ENCODE assay signal across 8 cellular contexts in genomic region chr1:119648620-119649004, GRCh38. TPM values are rescaled to one million over a fixed set of nuclear protein-coding genes. Genes with fewer than 3 reads are reported as not detected.
A peak's percentile ranks its signal among the peaks of the same experiment; 100 is the strongest.
DNase-seq lines count a peak whose midpoint lies in the region; ATAC-seq, FAIRE-seq and TF ChIP-seq lines count a peak whose summit lies in the region.

No MANE protein-coding gene starts in this region.

- dilution Hi-C loops in keratinocyte (cut with MboI; ENCODE audit: extremely low pct_ligation_motif_present, low sequenced_read_pairs) = no loop called here

- H3K36me3 ChIP-seq in adipocyte (ENCODE audit: control insufficient read depth, insufficient read depth, low read length, severe bottlenecking) = no peaks in the 10 kb centered on the region
- H3K36me3 ChIP-seq in keratinocyte (ENCODE audit: control insufficient read depth in 2 of 2, extremely low read depth in 1 of 2, insufficient read depth in 2 of 2, low read length in 2 of 2) = no peaks in the 10 kb centered on the region
- H3K36me3 ChIP-seq in subcutaneous abdominal adipose tissue (ENCODE audit: control insufficient read depth in 5 of 5, insufficient read depth in 5 of 5, low read length in 5 of 5) = no peaks in the 10 kb centered on the region

- H3K27ac ChIP-seq in keratinocyte (ENCODE audit: control insufficient read depth, insufficient read depth, low read length) (peak overlapping the region; percentile 82), subcutaneous abdominal adipose tissue (ENCODE audit: low read depth, low read length) (peak overlapping the region; percentile 89)

- H3K27me3 Mint-ChIP-seq in activated CD4-positive, alpha-beta T cell treated with anti-CD3 and anti-CD28 coated beads for 36 hours = peaks cover 66% of the 10 kb centered on the region

- ATAC-seq in activated CD4-positive, alpha-beta T cell treated with anti-CD3 and anti-CD28 coated beads for 36 hours = no peak
- no peak for ATAC-seq in HG02970 (IDR thresholded peaks at IDR 0.05; ENCODE audit: low FRiP score, unreplicated experiment)

- peak overlapping the region; percentile 97 for H3K9ac ChIP-seq in adipocyte (ENCODE audit: low read length)
- peak overlapping the region; percentile 87 for H3K9ac ChIP-seq in keratinocyte (ENCODE audit: control insufficient read depth, extremely low read depth, insufficient read depth, low read length)
- H3K9ac ChIP-seq in subcutaneous abdominal adipose tissue (ENCODE audit: low read length in 5 of 5) = peak overlapping the region in 4 of 5 donors; percentile 56 to 75 (median 62)

- no peak overlapping the region for H3K27ac Mint-ChIP-seq in activated CD4-positive, alpha-beta T cell treated with anti-CD3 and anti-CD28 coated beads for 36 hours

- peaks cover 17% of the 10 kb centered on the region for H3K4me1 Mint-ChIP-seq in activated CD4-positive, alpha-beta T cell treated with anti-CD3 and anti-CD28 coated beads for 36 hours

- no peaks in the 10 kb centered on the region for H3K9me1 ChIP-seq in keratinocyte (ENCODE audit: control insufficient read depth, extremely low read depth, insufficient read depth, low read length)

- FAIRE-seq in keratinocyte (lab: Jason Lieb, UNC) = no peak

- CTCF ChIA-PET in activated CD4-positive, alpha-beta T cell treated with anti-CD3 and anti-CD28 coated beads for 36 hours (lab: Charles Lee) = interaction anchor here (0.6 to 1.7 kb wide), 4 partner anchors 11 to 160 kb away, joined by 3 to 7 read pairs (median 4); no protein-coding TSS in a partner anchor

- peak overlapping the region; percentile 79 for H3K4me2 ChIP-seq in keratinocyte (ENCODE audit: control insufficient read depth, extremely low read depth, insufficient read depth, low read depth, low read length)

- no peaks in the 10 kb centered on the region for H3K36me3 Mint-ChIP-seq in activated CD4-positive, alpha-beta T cell treated with anti-CD3 and anti-CD28 coated beads for 36 hours (ENCODE audit: low read depth)

- peak overlapping the region; percentile 71 for H2AFZ ChIP-seq in keratinocyte (ENCODE audit: control insufficient read depth, low read length)

- H3K4me1 ChIP-seq in adipocyte (ENCODE audit: control insufficient read depth, insufficient read depth, low read length) (peaks cover 41% of the 10 kb centered on the region), keratinocyte (ENCODE audit: control insufficient read depth, extremely low read depth, insufficient read depth, low read length) (peaks cover 38% of the 10 kb centered on the region), subcutaneous abdominal adipose tissue (ENCODE audit: control insufficient read depth in 5 of 5, insufficient read depth in 5 of 5, low read length in 5 of 5) (peaks cover 0 to 37% (median 32%) of the 10 kb centered on the region in 5 donors)

- H3K4me3 Mint-ChIP-seq in activated CD4-positive, alpha-beta T cell treated with anti-CD3 and anti-CD28 coated beads for 36 hours = peak overlapping the region; percentile 66

- peaks cover 33% of the 10 kb centered on the region for H3K79me2 ChIP-seq in keratinocyte (ENCODE audit: control insufficient read depth, insufficient read depth, low read length)

- H3K9me3 Mint-ChIP-seq in activated CD4-positive, alpha-beta T cell treated with anti-CD3 and anti-CD28 coated beads for 36 hours (ENCODE audit: low read depth) = no peaks in the 10 kb centered on the region

- H4K20me1 ChIP-seq in keratinocyte (ENCODE audit: control insufficient read depth, extremely low read depth, insufficient read depth, low read length) = no peaks in the 10 kb centered on the region

- TF ChIP-seq CTCF in keratinocyte (optimal IDR thresholded peaks at IDR 0.05 in 1 of 3, IDR thresholded peaks at IDR 0.05 in 1 of 3, conservative IDR thresholded peaks at IDR 0.05 in 1 of 3; ENCODE audit: extremely low read depth in 1 of 3, insufficient read depth in 2 of 3, low read length in 3 of 3) = no peak

- POLR2A ChIA-PET in activated CD4-positive, alpha-beta T cell treated with anti-CD3 and anti-CD28 coated beads for 36 hours (lab: Charles Lee) = no interaction called here

- intact Hi-C loops in activated CD4-positive, alpha-beta T cell treated with anti-CD3 and anti-CD28 coated beads for 36 hours (cut with DNase I, micrococcal nuclease) = loop anchor here in 1 of 2 experiments (5.0 kb wide), 1 partner anchor 64 kb away; the partner anchor contains the start of gene PHGDH

- H3K9me3 ChIP-seq in adipocyte (ENCODE audit: control insufficient read depth, low read length) (no peaks in the 10 kb centered on the region), keratinocyte (ENCODE audit: control insufficient read depth, low read depth, low read length) (no peaks in the 10 kb centered on the region), subcutaneous abdominal adipose tissue (ENCODE audit: control insufficient read depth in 5 of 5, low read length in 5 of 5) (no peaks in the 10 kb centered on the region)

- H3K4me3 ChIP-seq in adipocyte (ENCODE audit: low read length) = peak overlapping the region; percentile 99
- peak overlapping the region; percentile 82 to 91 (median 87) for H3K4me3 ChIP-seq in keratinocyte (ENCODE audit: control insufficient read depth in 2 of 3, extremely low read depth in 1 of 3, insufficient read depth in 2 of 3, low read depth in 1 of 3, low read length in 3 of 3)
- peak overlapping the region; percentile 61 to 95 (median 73) for H3K4me3 ChIP-seq in subcutaneous abdominal adipose tissue (ENCODE audit: low read depth in 1 of 5, low read length in 5 of 5)

- H3K27me3 ChIP-seq in adipocyte (replicated peaks; ENCODE audit: control insufficient read depth, insufficient read depth, low read length) (no peaks in the 10 kb centered on the region), keratinocyte (ENCODE audit: control insufficient read depth, extremely low read depth, insufficient read depth, low read length) (no peaks in the 10 kb centered on the region), subcutaneous abdominal adipose tissue (ENCODE audit: control insufficient read depth in 5 of 5, insufficient read depth in 4 of 5, low read length in 5 of 5) (no peaks in the 10 kb centered on the region)

- DNase-seq in activated CD4-positive, alpha-beta T cell treated with anti-CD3 and anti-CD28 coated beads for 36 hours = no peak
- no peak for DNase-seq in activated CD4-positive, alpha-beta T cell treated with anti-CD3 and anti-CD28 coated beads, Interleukin-2, amount 50 U/mL, for 4 hours
- DNase-seq in adipocyte (ENCODE audit: low read depth) (no peak), keratinocyte (ENCODE audit: low read depth, low spot score) (no peak), NCI-H1436 (lab: John Stamatoyannopoulos, UW) (no peak)
- DNase-seq in activated effector memory CD4-positive, alpha-beta T cell treated with Interleukin-2 at 50 U/mL for 16 hours = no peak

RNA-seq across cellular contexts. Expression of gene ZNF697, which starts 0.5 kb away (rescaled TPM):
- under 1 TPM; 0.50 to 0.63 TPM for total RNA-seq in activated CD4-positive, alpha-beta T cell treated with anti-CD3 and anti-CD28 coated beads for 36 hours
- polyA plus RNA-seq in keratinocyte = 3.3 to 4.7 TPM (median 4.0 TPM) in 3 replicates
- polyA plus RNA-seq in keratinocyte (2011; ENCODE audit: low read depth) = 0.92 TPM
- 2.4 and 3.8 TPM in 2 replicates for polyA plus RNA-seq in keratinocyte (2011; cell fraction: cytosol; rRNA removed)
- polyA plus RNA-seq in keratinocyte (2011; cell fraction: nucleus; rRNA removed) = 7.7 and 10.0 TPM in 2 replicates
- polyA plus RNA-seq in keratinocyte (2012; ENCODE audit: low replicate concordance) = 2.2 and 4.6 TPM in 2 replicates
- polyA minus RNA-seq in keratinocyte = 2.0 to 6.8 TPM (median 4.9 TPM) in 3 replicates
- polyA minus RNA-seq in keratinocyte (2011; cell fraction: cytosol; rRNA and poly(A)+ RNA removed) = 6.9 TPM
- 10.4 and 13.7 TPM in 2 replicates for polyA minus RNA-seq in keratinocyte (2011; cell fraction: nucleus; rRNA and poly(A)+ RNA removed)
